9 cellular contexts compared by ENCODE assay signal in the genomic region with DNA sequence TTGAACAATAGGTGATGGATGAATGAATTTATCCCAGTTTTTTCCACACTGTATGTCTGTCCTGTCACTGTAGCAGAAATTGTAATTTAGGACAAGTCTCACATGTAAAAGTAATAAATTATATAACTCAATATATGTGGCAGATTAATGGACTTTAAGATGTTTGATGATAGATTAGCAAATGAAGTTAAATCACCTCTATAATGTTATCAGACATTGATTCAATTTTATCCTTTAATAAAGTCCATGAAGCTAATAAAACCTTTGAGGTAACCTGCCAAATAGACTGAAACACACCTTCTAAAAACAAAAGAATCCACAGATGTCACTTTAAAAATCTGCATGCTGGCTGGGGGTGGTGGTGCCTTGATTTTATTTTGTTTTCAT.
A peak's percentile ranks its signal among the peaks of the same experiment; 100 is the strongest.
DNase-seq lines count a peak whose midpoint lies in the region; ATAC-seq, FAIRE-seq and TF ChIP-seq lines count a peak whose summit lies in the region.
"Had no signal": no experiment of that assay in that cellular context is flagged by ENCODE, and none has a peak within 500 bp of the region (broad histone marks: within the 10 kb centered on the region; RNA-seq: fewer than 3 reads in every experiment).

No MANE protein-coding gene starts in this region.

- peak overlapping the region; percentile 82 for H3K4me3 Mint-ChIP-seq in activated naive CD4-positive, alpha-beta T cell treated with anti-CD3 and anti-CD28 coated beads, Interleukin-2, amount 10 ng/mL, durations not matched to agents 7 days and 5 days
- H3K4me3 Mint-ChIP-seq in immature natural killer cell: peak overlapping the region; percentile 87 to 94 (median 90)

- H3K9ac ChIP-seq in SU-DHL-6 (ENCODE audit: low read length): peak overlapping the region; percentile 55

- no peak for TF ChIP-seq CTCF in SU-DHL-6 (IDR thresholded peaks at IDR 0.05; ENCODE audit: insufficient read depth, low read length, poor library complexity, severe bottlenecking)

- peak overlapping the region; percentile 100 for H3K27ac Mint-ChIP-seq in activated naive CD4-positive, alpha-beta T cell treated with anti-CD3 and anti-CD28 coated beads, Interleukin-2, amount 10 ng/mL, durations not matched to agents 7 days and 5 days
- H3K27ac Mint-ChIP-seq in immature natural killer cell: peak overlapping the region; percentile 92 to 99 (median 98)

- H3K9me3 Mint-ChIP-seq in activated naive CD4-positive, alpha-beta T cell treated with anti-CD3 and anti-CD28 coated beads, Interleukin-2, amount 10 ng/mL, durations not matched to agents 7 days and 5 days: no peaks in the 10 kb centered on the region
- H3K9me3 Mint-ChIP-seq in immature natural killer cell: no peaks in the 10 kb centered on the region

- no peaks in the 10 kb centered on the region for H3K9me2 ChIP-seq in SU-DHL-6 (replicated peaks; ENCODE audit: insufficient read depth, low read length)

- H3K4me3 ChIP-seq in SU-DHL-6 (ENCODE audit: insufficient read depth, low read length, poor library complexity, severe bottlenecking) (peak overlapping the region; percentile 10), thymus (ENCODE audit: low read length) (peak overlapping the region; percentile 32)
- H3K4me3 ChIP-seq: hepatocyte had no signal

- DNase-seq in activated naive CD4-positive, alpha-beta T cell treated with anti-CD3 and anti-CD28 coated beads, Interleukin-2, amount 10 ng/mL, durations not matched to agents 7 days and 5 days: no peak
- no peak for DNase-seq in activated naive CD4-positive, alpha-beta T cell (lab: John Stamatoyannopoulos, UW)
- DNase-seq in immature natural killer cell (no peak), hypothalamus (lab: John Stamatoyannopoulos, UW) (no peak), GM19239 (ENCODE audit: insufficient read length, low spot score) (no peak)

- FAIRE-seq in GM19239 (lab: Jason Lieb, UNC): no peak

- H3F3A ChIP-seq in SU-DHL-6 (ENCODE audit: insufficient read depth): peaks cover 31% of the 10 kb centered on the region

- CTCF ChIA-PET in activated naive CD4-positive, alpha-beta T cell treated with anti-CD3 and anti-CD28 coated beads, Interleukin-2, amount 10 ng/mL, durations not matched to agents 7 days and 5 days (lab: Charles Lee): interaction anchor here (1.1 to 1.9 kb wide), 6 partner anchors 17 to 89 kb away, joined by 4 to 9 read pairs (median 5); no protein-coding TSS in a partner anchor

- H3K4me2 ChIP-seq in SU-DHL-6 (ENCODE audit: low read depth, low read length, poor library complexity, severe bottlenecking): peak overlapping the region; percentile 85
- H3K4me2 ChIP-seq: hepatocyte had no signal

- ATAC-seq in GM21619 (IDR thresholded peaks at IDR 0.05; ENCODE audit: unreplicated experiment): no peak

- H2AFZ ChIP-seq in SU-DHL-6 (ENCODE audit: low read depth, low read length, severe bottlenecking): peak overlapping the region; percentile 69
- H2AFZ ChIP-seq: hepatocyte had no signal

- no peaks in the 10 kb centered on the region for H4K20me1 ChIP-seq in SU-DHL-6 (ENCODE audit: low read depth, low read length)

- peaks cover 48% of the 10 kb centered on the region for H3K4me1 Mint-ChIP-seq in activated naive CD4-positive, alpha-beta T cell treated with anti-CD3 and anti-CD28 coated beads, Interleukin-2, amount 10 ng/mL, durations not matched to agents 7 days and 5 days
- peaks cover 66 to 79% of the 10 kb centered on the region in 2 donors for H3K4me1 Mint-ChIP-seq in immature natural killer cell

- H3K27ac ChIP-seq in SU-DHL-6 (ENCODE audit: low read depth, low read length) (peak overlapping the region; percentile 97), thymus (ENCODE audit: low read depth) (peak overlapping the region; percentile 84)
- H3K27ac ChIP-seq: hepatocyte had no signal

- H3K36me3 Mint-ChIP-seq in activated naive CD4-positive, alpha-beta T cell treated with anti-CD3 and anti-CD28 coated beads, Interleukin-2, amount 10 ng/mL, durations not matched to agents 7 days and 5 days: peaks cover 29% of the 10 kb centered on the region
- H3K36me3 Mint-ChIP-seq in immature natural killer cell: peaks cover 0 to 11% (median 5%) of the 10 kb centered on the region in 3 donors

- H3K9me3 ChIP-seq in SU-DHL-6 (ENCODE audit: insufficient read depth, low read length) (no peaks in the 10 kb centered on the region), thymus (ENCODE audit: control insufficient read depth) (no peaks in the 10 kb centered on the region)

- H3K4me1 ChIP-seq in thymus (ENCODE audit: control insufficient read depth, insufficient read depth, low read length): peaks cover 18% of the 10 kb centered on the region

- no peaks in the 10 kb centered on the region for H3K36me3 ChIP-seq in SU-DHL-6 (ENCODE audit: low read length)
- peaks cover 14% of the 10 kb centered on the region for H3K36me3 ChIP-seq in thymus (ENCODE audit: control insufficient read depth, insufficient read depth)

- H3K27me3 ChIP-seq in SU-DHL-6 (ENCODE audit: low read length) (no peaks in the 10 kb centered on the region), thymus (ENCODE audit: control insufficient read depth, insufficient read depth) (no peaks in the 10 kb centered on the region)
- H3K27me3 ChIP-seq: hepatocyte had no signal

- no peaks in the 10 kb centered on the region for H3K27me3 Mint-ChIP-seq in activated naive CD4-positive, alpha-beta T cell treated with anti-CD3 and anti-CD28 coated beads, Interleukin-2, amount 10 ng/mL, durations not matched to agents 7 days and 5 days
- H3K27me3 Mint-ChIP-seq in immature natural killer cell (ENCODE audit: low read depth in 3 of 3): peaks cover 0 to 8% (median 4%) of the 10 kb centered on the region in 3 donors

- H3K79me2 ChIP-seq in SU-DHL-6 (ENCODE audit: insufficient read depth, low read length): peaks cover 31% of the 10 kb centered on the region; the same call in 1 of the 2 replicates
